Comparison of ENCODE assay signal across 19 cellular contexts in genomic region chr7:64183827-64184372, GRCh38. TPM values are rescaled to one million over a fixed set of nuclear protein-coding genes. Genes with fewer than 3 reads are reported as not detected.
A peak's percentile ranks its signal among the peaks of the same experiment; 100 is the strongest.
DNase-seq lines count a peak whose midpoint lies in the region; ATAC-seq and TF ChIP-seq lines count a peak whose summit lies in the region.
"Had no signal": no experiment of that assay in that cellular context is flagged by ENCODE, and none has a peak within 500 bp of the region (broad histone marks: within the 10 kb centered on the region; RNA-seq: fewer than 3 reads in every experiment).

No MANE protein-coding gene starts in this region.

- H3K4me2 ChIP-seq in neuronal stem cell (ENCODE audit: insufficient read depth, low read length, poor library complexity, severe bottlenecking) = no peak overlapping the region

- peak; percentile 31 to 45 for ATAC-seq in right cardiac atrium
- ATAC-seq in sciatic nerve = peak; percentile 15
- ATAC-seq in upper lobe of right lung = peak; percentile 16

- H3K27ac ChIP-seq in right cardiac atrium (ENCODE audit: low read length) (no peak overlapping the region), left ventricle myocardium inferior (replicated peaks) (no peak overlapping the region), neuronal stem cell (replicated peaks; ENCODE audit: low read length) (no peak overlapping the region), upper lobe of right lung (no peak overlapping the region)
- H3K27ac ChIP-seq: GM23248 had no signal

- 95% methylated on average over 13 of the region's 13 CpGs for WGBS in right cardiac atrium
- no CpG with 5 or more reads among the region's 13 CpGs for WGBS in neuronal stem cell (ENCODE audit: extremely low coverage in 2 of 2, insufficient read length in 2 of 2, insufficient replicate concordance in 1 of 2), 2 donors

- H3K14ac ChIP-seq in neuronal stem cell (ENCODE audit: low read length) = peak overlapping the region; percentile 21

- TF ChIP-seq CTCF in left ventricle myocardium inferior (IDR thresholded peaks at IDR 0.05; ENCODE audit: borderline replicate concordance) = no peak
- no peak for TF ChIP-seq CTCF in upper lobe of right lung (IDR thresholded peaks at IDR 0.05)

- H3K9me3 ChIP-seq in right cardiac atrium (ENCODE audit: control insufficient read depth, low read length) = no peaks in the 10 kb centered on the region
- peaks cover 27% of the 10 kb centered on the region for H3K9me3 ChIP-seq in left ventricle myocardium inferior (replicated peaks)
- H3K9me3 ChIP-seq in neuronal stem cell (replicated peaks in 1 of 2; ENCODE audit: control insufficient read depth in 2 of 2, insufficient read depth in 1 of 2, low read depth in 1 of 2, low read length in 2 of 2) = peaks cover 0 to 37% of the 10 kb centered on the region in 2 donors
- H3K9me3 ChIP-seq in upper lobe of right lung = no peaks in the 10 kb centered on the region
- H3K9me3 ChIP-seq: BE2C had no signal

- H2AK5ac ChIP-seq in neuronal stem cell (ENCODE audit: low read depth, low read length) = no peak overlapping the region

- no peak overlapping the region for H4K8ac ChIP-seq in neuronal stem cell (ENCODE audit: low read depth, low read length)

- no peak overlapping the region for H3K18ac ChIP-seq in neuronal stem cell (ENCODE audit: low read length)

- no peaks in the 10 kb centered on the region for H3K4me1 ChIP-seq in right cardiac atrium (ENCODE audit: control insufficient read depth, insufficient read depth, low read length)
- peaks cover 2% of the 10 kb centered on the region for H3K4me1 ChIP-seq in left ventricle myocardium inferior
- H3K4me1 ChIP-seq in neuronal stem cell (ENCODE audit: control insufficient read depth in 2 of 2, insufficient read depth in 1 of 2, low read depth in 1 of 2, low read length in 2 of 2) = no peaks in the 10 kb centered on the region
- no peaks in the 10 kb centered on the region for H3K4me1 ChIP-seq in upper lobe of right lung
- H3K4me1 ChIP-seq: BE2C had no signal

- H4K91ac ChIP-seq in neuronal stem cell (ENCODE audit: low read depth, low read length, poor library complexity) = no peak overlapping the region

- DNase-seq in right cardiac atrium (no peak), left ventricle myocardium inferior (no peak), neuronal stem cell (ENCODE audit: low spot score) (no peak), sciatic nerve (ENCODE audit: low spot score) (no peak), upper lobe of right lung (no peak), activated gamma-delta T cell (lab: John Stamatoyannopoulos, UW) (no peak), iPS-NIHi7 (ENCODE audit: extremely low spot score) (no peak)
- DNase-seq: ACHN; CD4-positive, CD25-positive, alpha-beta regulatory T cell; COR-L47; DMS 273 treated with DMSO at 0.1 percent for 48 hours; DND-41; EL; HCEC 1CT had no signal

- no peak overlapping the region for H2BK15ac ChIP-seq in neuronal stem cell (ENCODE audit: low read length)

- H3K9ac ChIP-seq in neuronal stem cell (ENCODE audit: low read depth, low read length, poor library complexity) = no peak overlapping the region
- H3K9ac ChIP-seq: GM23248 had no signal

- intact Hi-C loops in right cardiac atrium (cut with DNase I) (loop anchor here (2.0 to 5.0 kb wide), 3 partner anchors 428 to 435 kb away; no protein-coding TSS in a partner anchor), left ventricle myocardium inferior (cut with micrococcal nuclease) (loop anchor here (5.0 kb wide), 1 partner anchor 433 kb away; no protein-coding TSS in a partner anchor), sciatic nerve (cut with DNase I) (loop anchor here (5.0 kb wide), 1 partner anchor 433 kb away; no protein-coding TSS in a partner anchor), upper lobe of right lung (cut with DNase I) (loop anchor here (5.0 kb wide), 1 partner anchor 433 kb away; no protein-coding TSS in a partner anchor)

- no peak overlapping the region for H2AFZ ChIP-seq in neuronal stem cell (ENCODE audit: low read length)
- H2AFZ ChIP-seq: GM23248 had no signal

- no peak overlapping the region for H3K4ac ChIP-seq in neuronal stem cell (ENCODE audit: low read length)

- H3K4me3 ChIP-seq in right cardiac atrium (ENCODE audit: low read length) (no peak overlapping the region), left ventricle myocardium inferior (no peak overlapping the region), neuronal stem cell (ENCODE audit: low read length in 2 of 2) (no peak overlapping the region), upper lobe of right lung (no peak overlapping the region)
- H3K4me3 ChIP-seq: GM23248 had no signal

- H3K27me3 ChIP-seq in right cardiac atrium (ENCODE audit: control insufficient read depth, insufficient read depth) = no peaks in the 10 kb centered on the region
- H3K27me3 ChIP-seq in left ventricle myocardium inferior (ENCODE audit: low read depth) = peaks cover 40% of the 10 kb centered on the region
- H3K27me3 ChIP-seq in neuronal stem cell (ENCODE audit: control insufficient read depth in 3 of 3, insufficient read depth in 3 of 3, low read depth in 1 of 3, low read length in 3 of 3) = no peaks in the 10 kb centered on the region
- H3K27me3 ChIP-seq in upper lobe of right lung = peaks cover 17% of the 10 kb centered on the region
- H3K27me3 ChIP-seq: BE2C had no signal

- H2BK12ac ChIP-seq in neuronal stem cell (ENCODE audit: low read length) = no peak overlapping the region

- no peaks in the 10 kb centered on the region for H3K79me1 ChIP-seq in neuronal stem cell (ENCODE audit: low read depth, low read length)

- no peaks in the 10 kb centered on the region for H3K36me3 ChIP-seq in left ventricle myocardium inferior
- no peaks in the 10 kb centered on the region for H3K36me3 ChIP-seq in neuronal stem cell (replicated peaks in 1 of 2; ENCODE audit: control insufficient read depth in 2 of 2, insufficient read depth in 2 of 2, low read length in 2 of 2)
- no peaks in the 10 kb centered on the region for H3K36me3 ChIP-seq in upper lobe of right lung
- H3K36me3 ChIP-seq: BE2C had no signal

- H3K23ac ChIP-seq in neuronal stem cell (ENCODE audit: low read depth, low read length, poor library complexity) = no peak overlapping the region

- no peak overlapping the region for H2BK5ac ChIP-seq in neuronal stem cell (ENCODE audit: low read length)

- no peak overlapping the region for H2BK120ac ChIP-seq in neuronal stem cell (ENCODE audit: low read depth, low read length)

RNA-seq across cellular contexts. Expression of gene ZNF735, which starts 23.1 kb away (rescaled TPM):
- total RNA-seq in right cardiac atrium (not detected), left ventricle myocardium inferior (not detected), sciatic nerve (not detected), upper lobe of right lung (not detected)
- polyA plus RNA-seq in right cardiac atrium = not detected
- polyA plus RNA-seq in neuronal stem cell (2013, experiment 1 of 2) = not detected
- polyA plus RNA-seq in neuronal stem cell (2013, experiment 2 of 2) = not detected
- total RNA-seq: CD4-positive, CD25-positive, alpha-beta regulatory T cell; CD8-positive, alpha-beta memory T cell; G401; GM23248; HT-29 had no signal
- polyA plus RNA-seq: CD4-positive, CD25-positive, alpha-beta regulatory T cell; CD8-positive, alpha-beta memory T cell; GM23248 had no signal

RNA-seq across cellular contexts. Expression of gene ZNF679, which starts 44.4 kb away (rescaled TPM):
- total RNA-seq in right cardiac atrium (not detected), left ventricle myocardium inferior (not detected), sciatic nerve (not detected), upper lobe of right lung (not detected)
- polyA plus RNA-seq in right cardiac atrium = not detected
- not detected for polyA plus RNA-seq in neuronal stem cell (2013, experiment 1 of 2)
- not detected for polyA plus RNA-seq in neuronal stem cell (2013, experiment 2 of 2)
- total RNA-seq: CD4-positive, CD25-positive, alpha-beta regulatory T cell; CD8-positive, alpha-beta memory T cell; G401; GM23248; HT-29 had no signal
- polyA plus RNA-seq: CD4-positive, CD25-positive, alpha-beta regulatory T cell; CD8-positive, alpha-beta memory T cell; GM23248 had no signal
